19 cellular contexts compared by ENCODE assay signal in the genomic region with DNA sequence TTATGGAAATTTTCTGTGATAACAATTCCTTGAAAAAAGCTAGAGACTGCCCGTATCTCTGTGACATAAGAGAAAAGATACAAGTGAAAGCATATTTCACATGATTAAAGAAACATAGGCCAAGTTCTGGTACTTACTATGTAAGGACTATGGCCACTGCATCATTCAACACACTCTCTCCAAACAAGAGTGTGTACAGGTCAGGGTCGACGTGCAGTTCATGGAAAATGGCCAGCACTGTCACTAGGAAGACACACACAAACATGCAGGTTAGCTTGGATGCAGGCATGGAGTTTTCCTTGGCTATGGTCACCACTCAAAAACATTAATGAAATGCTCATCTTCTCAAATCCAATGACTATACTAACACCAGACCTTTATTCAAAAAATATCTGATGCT.
DNase-seq lines count a peak whose midpoint lies in the region; ATAC-seq, FAIRE-seq and TF ChIP-seq lines count a peak whose summit lies in the region.
"Had no signal": no experiment of that assay in that cellular context is flagged by ENCODE, and none has a peak within 500 bp of the region (broad histone marks: within the 10 kb centered on the region; RNA-seq: fewer than 3 reads in every experiment).

No MANE protein-coding gene starts in this region.

- CTCF ChIA-PET in HepG2 (lab: Yijun Ruan, JAX; ENCODE audit: low intra/inter-chr PET ratio, low total read pairs): no interaction called here

- TF ChIP-seq POLR2A in HepG2 (IDR thresholded peaks at IDR 0.05; ENCODE audit: insufficient read depth in 1 of 2, low read depth in 2 of 2, low read length in 2 of 2): no peak

- H3K9me3 ChIP-seq in liver (ENCODE audit: control insufficient read depth in 4 of 4, low read length in 3 of 4) (no peaks in the 10 kb centered on the region), HepG2 (ENCODE audit: low read length) (no peaks in the 10 kb centered on the region), trophoblast cell (ENCODE audit: insufficient read depth, low read depth, low read length) (no peaks in the 10 kb centered on the region)
- H3K9me3 ChIP-seq: BLaER1, Caco-2 had no signal

- H4K20me1 ChIP-seq in HepG2 (ENCODE audit: insufficient read depth, low read length): no peaks in the 10 kb centered on the region
- H4K20me1 ChIP-seq: BLaER1 had no signal

- H3K79me2 ChIP-seq in HepG2 (ENCODE audit: insufficient read depth, low read length) (no peaks in the 10 kb centered on the region), trophoblast cell (ENCODE audit: control insufficient read depth, insufficient read depth, low read length, poor library complexity) (no peaks in the 10 kb centered on the region)

- no peak for TF ChIP-seq CTCF in liver (IDR thresholded peaks at IDR 0.05; ENCODE audit: low read depth, low read length, missing input control)
- no peak for TF ChIP-seq CTCF in HepG2 (CRISPR knock-in tag; IDR thresholded peaks at IDR 0.05)

- H3K79me1 ChIP-seq in trophoblast cell (ENCODE audit: low read length): no peaks in the 10 kb centered on the region

- H2BK12ac ChIP-seq in trophoblast cell (ENCODE audit: low read length): no peak overlapping the region

- H3K9ac ChIP-seq in liver (ENCODE audit: low read depth in 1 of 2, low read length in 2 of 2): no peak overlapping the region
- no peak overlapping the region for H3K9ac ChIP-seq in HepG2 (ENCODE audit: insufficient read depth, low read depth, low read length)
- no peak overlapping the region for H3K9ac ChIP-seq in trophoblast cell (ENCODE audit: low read length)
- H3K9ac ChIP-seq: BLaER1 had no signal

- BruUV-seq in HepG2 (replicated peaks; lab: Mats Ljungman, UMichigan): no TSS peak

- H2BK120ac ChIP-seq in trophoblast cell (ENCODE audit: insufficient read depth, low read length, poor library complexity): no peak overlapping the region

- peak overlapping the region; percentile 37 for H3K23ac ChIP-seq in trophoblast cell (ENCODE audit: low read length)

- POLR2A ChIA-PET in HepG2 (lab: Yijun Ruan, JAX): no interaction called here

- no peak overlapping the region for H3K4me2 ChIP-seq in HepG2 (ENCODE audit: low read depth, low read length)
- H3K4me2 ChIP-seq in trophoblast cell (ENCODE audit: low read length): no peak overlapping the region
- H3K4me2 ChIP-seq: BLaER1 had no signal

- H4K12ac ChIP-seq in trophoblast cell (ENCODE audit: low read depth, low read length): no peak overlapping the region

- FAIRE-seq in HepG2 (lab: Jason Lieb, UNC): no peak
- FAIRE-seq: A204.1, G401.6 had no signal

- H3K4me3 ChIP-seq in liver (ENCODE audit: low read depth in 1 of 3, low read length in 3 of 3) (no peak overlapping the region), HepG2 (replicated peaks in 1 of 3; ENCODE audit: insufficient read depth in 1 of 3, low read depth in 2 of 3, low read length in 3 of 3) (no peak overlapping the region), trophoblast cell (ENCODE audit: low read depth, low read length) (no peak overlapping the region)
- H3K4me3 ChIP-seq: BLaER1 had no signal

- TF ChIP-seq EP300 in HepG2 (IDR thresholded peaks at IDR 0.05; ENCODE audit: low read depth in 2 of 2, low read length in 2 of 2) (no peak), HepG2 (CRISPR knock-in tag; IDR thresholded peaks at IDR 0.05; ENCODE audit: borderline replicate concordance) (no peak)

- no peak overlapping the region for H3K18ac ChIP-seq in trophoblast cell (ENCODE audit: low read length)

- peaks cover 6 to 19% (median 15%) of the 10 kb centered on the region in 4 donors for H3K4me1 ChIP-seq in liver (ENCODE audit: control insufficient read depth in 4 of 4, insufficient read depth in 4 of 4, low read length in 3 of 4)
- H3K4me1 ChIP-seq in HepG2 (ENCODE audit: insufficient read depth, low read length): no peaks in the 10 kb centered on the region
- H3K4me1 ChIP-seq in trophoblast cell (ENCODE audit: control insufficient read depth in 1 of 2, insufficient read depth in 2 of 2, low read length in 2 of 2): peaks cover 3% of the 10 kb centered on the region in 2 experiments
- H3K4me1 ChIP-seq: BLaER1, Caco-2 had no signal

- H3K14ac ChIP-seq in trophoblast cell (ENCODE audit: low read length): no peak overlapping the region

- no peaks in the 10 kb centered on the region for H3K36me3 ChIP-seq in liver (ENCODE audit: control insufficient read depth in 4 of 4, insufficient read depth in 3 of 4, low read depth in 1 of 4, low read length in 3 of 4)
- H3K36me3 ChIP-seq in HepG2 (replicated peaks in 1 of 2; ENCODE audit: control insufficient read depth in 1 of 2, insufficient read depth in 2 of 2, low read length in 2 of 2): no peaks in the 10 kb centered on the region
- H3K36me3 ChIP-seq in trophoblast cell (ENCODE audit: control insufficient read depth in 1 of 2, insufficient read depth in 2 of 2, low read length in 2 of 2): peaks cover 0 to 2% of the 10 kb centered on the region in 2 experiments
- H3K36me3 ChIP-seq: BLaER1 had no signal

- H3K27me3 ChIP-seq in liver (ENCODE audit: control insufficient read depth in 4 of 4, insufficient read depth in 4 of 4, low read length in 3 of 4) (no peaks in the 10 kb centered on the region), HepG2 (ENCODE audit: control insufficient read depth in 1 of 2, insufficient read depth in 2 of 2, low read length in 2 of 2) (no peaks in the 10 kb centered on the region), trophoblast cell (ENCODE audit: insufficient read depth, low read length) (no peaks in the 10 kb centered on the region)
- H3K27me3 ChIP-seq: BLaER1 had no signal

- DNase-seq in HepG2 (ENCODE audit: low spot score) (no peak), left lobe of liver (ENCODE audit: low spot score) (peak; percentile 76), trophoblast cell (no peak), mucosa of gallbladder (ENCODE audit: low spot score) (no peak), NCI-H2171 treated with DMSO at 0.1 percent for 48 hours (lab: John Stamatoyannopoulos, UW) (no peak)
- DNase-seq: Caco-2; CD4-positive, CD25-positive, alpha-beta regulatory T cell; CD8-positive, alpha-beta T cell; DMS153; DND-41; GOT3; H7; HCEC 1CT had no signal

- intact Hi-C loops in HepG2 (cut with micrococcal nuclease; ENCODE audit: unreplicated experiment): no loop called here

- H4K91ac ChIP-seq in trophoblast cell (ENCODE audit: low read depth, low read length): no peak overlapping the region

- no peak overlapping the region for H4K8ac ChIP-seq in trophoblast cell (ENCODE audit: low read depth, low read length)

- H3K27ac ChIP-seq in liver (ENCODE audit: low read depth in 1 of 2, low read length in 2 of 2): peak overlapping the region in 1 of 2 donors; percentile 47
- H3K27ac ChIP-seq in HepG2 (ENCODE audit: extremely low read length, insufficient read depth, low read length): no peak overlapping the region
- no peak overlapping the region for H3K27ac ChIP-seq in trophoblast cell (ENCODE audit: low read depth, low read length)
- H3K27ac ChIP-seq: 22Rv1, BLaER1, C4-2B had no signal

- in situ Hi-C loops in HepG2 (cut with HindIII; ENCODE audit: extremely low pct_ligation_motif_present, low pct_unique_long_range_greater_than_20kb): no loop called here

- no peak overlapping the region for H2AFZ ChIP-seq in HepG2 (ENCODE audit: low read length)
- no peak overlapping the region for H2AFZ ChIP-seq in trophoblast cell (ENCODE audit: insufficient read depth, low read length, poor library complexity)

- H2AK5ac ChIP-seq in trophoblast cell (ENCODE audit: low read length): no peak overlapping the region

- TF ChIP-seq RAD21 in liver (IDR thresholded peaks at IDR 0.05) (no peak), HepG2 (CRISPR knock-in tag; IDR thresholded peaks at IDR 0.05) (no peak)

- no peak overlapping the region for H2BK5ac ChIP-seq in trophoblast cell (ENCODE audit: low read depth, low read length, poor library complexity)

- no peak overlapping the region for H3K4ac ChIP-seq in trophoblast cell (ENCODE audit: low read depth, low read length)

- 34% methylated on average over 3 of the region's 3 CpGs for WGBS in liver
- 0% methylated on average over 3 of the region's 3 CpGs for WGBS in HepG2 (ENCODE audit: low lambda C conversion rate)
- WGBS in trophoblast cell (ENCODE audit: extremely low coverage, insufficient coverage, insufficient read length): no CpG with 5 or more reads among the region's 3 CpGs

- ATAC-seq in HepG2: no peak
- peak; percentile 82 for ATAC-seq in left lobe of liver
- ATAC-seq: CD8-positive, alpha-beta T cell had no signal

TF ChIP-seq in liver, 16 proteins besides CTCF, POLR2A, EP300 and RAD21 (continues in another document):
- TF ChIP-seq GABPA (IDR thresholded peaks at IDR 0.05 in 1 of 2, conservative IDR thresholded peaks at IDR 0.05 in 1 of 2): no peak
- peak; percentile 79 to 83 for TF ChIP-seq HNF4A (conservative IDR thresholded peaks at IDR 0.05)
- TF ChIP-seq FOXA2 (IDR thresholded peaks at IDR 0.05): peak; percentile 38

TF ChIP-seq in HepG2, 621 proteins besides CTCF, POLR2A, EP300 and RAD21:
- no peak for TF ChIP-seq ZBTB1 (CRISPR knock-in tag; IDR thresholded peaks at IDR 0.05; ENCODE audit: borderline replicate concordance)
- TF ChIP-seq MXD3 (CRISPR knock-in tag; IDR thresholded peaks at IDR 0.05): no peak
- TF ChIP-seq MEF2D (CRISPR knock-in tag; IDR thresholded peaks at IDR 0.05): no peak
